In the genomic region with DNA sequence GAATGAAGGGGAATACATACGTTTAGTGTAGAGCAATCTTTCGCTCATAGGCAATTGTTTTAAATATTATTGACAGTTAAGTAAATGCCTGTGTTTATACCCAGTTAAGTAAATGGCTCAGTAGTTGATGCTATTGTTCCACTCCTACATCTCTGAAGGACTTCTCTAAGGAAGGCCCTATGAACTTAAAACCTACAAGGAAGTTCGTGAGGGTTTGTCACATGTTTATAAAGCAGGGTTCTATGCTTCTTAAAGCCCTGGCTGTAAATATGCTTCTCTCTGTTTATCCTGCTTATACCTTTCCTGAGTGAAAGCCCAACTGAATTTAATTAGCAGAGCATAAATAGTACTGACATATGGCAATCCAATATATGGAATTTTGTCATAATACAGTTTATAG, we compare ENCODE assay signal across 28 cellular contexts.
DNase-seq lines count a peak whose midpoint lies in the region; ATAC-seq, FAIRE-seq and TF ChIP-seq lines count a peak whose summit lies in the region.
"Had no signal": no experiment of that assay in that cellular context is flagged by ENCODE, and none has a peak within 500 bp of the region (broad histone marks: within the 10 kb centered on the region; RNA-seq: fewer than 3 reads in every experiment).

No MANE protein-coding gene starts in this region.

- H3K36me3 ChIP-seq in OCI-LY3 (replicated peaks; ENCODE audit: low read depth, low read length) (no peaks in the 10 kb centered on the region), subcutaneous abdominal adipose tissue (ENCODE audit: control insufficient read depth in 5 of 5, insufficient read depth in 5 of 5, low read length in 5 of 5) (no peaks in the 10 kb centered on the region)
- H3K36me3 ChIP-seq: adrenal gland, breast epithelium, MG63, prostate gland, tibial nerve had no signal

- H3K9ac ChIP-seq in OCI-LY3 (ENCODE audit: low read length) (no peak overlapping the region), subcutaneous abdominal adipose tissue (ENCODE audit: low read length in 5 of 5) (no peak overlapping the region)
- H3K9ac ChIP-seq: GM23248 had no signal

- FAIRE-seq in GM19239 (lab: Jason Lieb, UNC): no peak
- FAIRE-seq: small intestine had no signal

- H2AFZ ChIP-seq in OCI-LY3 (ENCODE audit: low read depth, low read length): 0 out of 2 replicates have a peak overlapping the region, but pooled peaks have one; percentile 88
- H2AFZ ChIP-seq: GM23248 had no signal

- no peak for TF ChIP-seq CTCF in OCI-LY3 (IDR thresholded peaks at IDR 0.05; ENCODE audit: low read depth, low read length)

- H3K9me3 ChIP-seq in OCI-LY3 (ENCODE audit: insufficient read depth, low read length) (no peaks in the 10 kb centered on the region), subcutaneous abdominal adipose tissue (ENCODE audit: control insufficient read depth in 5 of 5, low read length in 5 of 5) (no peaks in the 10 kb centered on the region)
- H3K9me3 ChIP-seq: adrenal gland, breast epithelium, Caco-2, MG63, prostate gland, tibial nerve had no signal

- H4K20me1 ChIP-seq in OCI-LY3 (ENCODE audit: insufficient read depth, low read length): no peaks in the 10 kb centered on the region

- peak overlapping the region; percentile 70 for H3K4me2 ChIP-seq in OCI-LY3 (ENCODE audit: low read length)

- H3K27ac ChIP-seq in OCI-LY3 (ENCODE audit: low read length) (peak overlapping the region; percentile 56), subcutaneous abdominal adipose tissue (ENCODE audit: low read depth, low read length) (peak overlapping the region; percentile 18)
- H3K27ac ChIP-seq: 22Rv1, breast epithelium, GM23248, prostate gland had no signal

- peaks cover 35% of the 10 kb centered on the region for H3K4me1 ChIP-seq in OCI-LY3 (ENCODE audit: low read length)
- peaks cover 0 to 10% (median 4%) of the 10 kb centered on the region in 5 donors for H3K4me1 ChIP-seq in subcutaneous abdominal adipose tissue (ENCODE audit: control insufficient read depth in 5 of 5, insufficient read depth in 5 of 5, low read length in 5 of 5)
- H3K4me1 ChIP-seq: adrenal gland, breast epithelium, Caco-2, prostate gland, tibial nerve had no signal

- no peak overlapping the region for H3K4me3 ChIP-seq in OCI-LY3 (ENCODE audit: low read length)
- H3K4me3 ChIP-seq in subcutaneous abdominal adipose tissue (ENCODE audit: low read depth in 1 of 5, low read length in 5 of 5): no peak overlapping the region
- H3K4me3 ChIP-seq: adrenal gland, breast epithelium, GM23248, MG63, prostate gland, tibial nerve had no signal

- ATAC-seq in left lobe of liver (peak; percentile 15), SK-N-SH treated with all-trans-retinoic acid at 6 μM for 48 hours (no peak)
- ATAC-seq: activated CD8-positive, alpha-beta T cell treated with anti-CD3 and anti-CD28 coated beads, Interleukin-2, amount 10 ng/mL, durations not matched to agents 7 days and 5 days; T-cell had no signal

- DNase-seq in NCI-H1694 treated with DMSO at 0.1 percent for 48 hours (lab: John Stamatoyannopoulos, UW) (peak; percentile 12), NCI-H1694 (lab: John Stamatoyannopoulos, UW) (no peak), left lobe of liver (ENCODE audit: low spot score) (no peak), GM19239 (ENCODE audit: insufficient read length, low spot score) (no peak)
- no peak for DNase-seq in stimulated activated naive CD4-positive, alpha-beta T cell treated with Interleukin-2 at 50 U/mL for 16 hours (lab: John Stamatoyannopoulos, UW)
- DNase-seq: activated CD4-positive, CD25-positive, alpha-beta regulatory T cell treated with anti-CD3 and anti-CD28 coated beads, Interleukin-2, amount 50 U/mL, for 72 hours; activated CD8-positive, alpha-beta T cell treated with anti-CD3 and anti-CD28 coated beads, Interleukin-2, amount 10 ng/mL, durations not matched to agents 7 days and 5 days; activated naive CD4-positive, alpha-beta T cell; activated T-cell treated with anti-CD3 and anti-CD28 coated beads, Interleukin-2, amount 50 U/mL, for 1 hour; Caco-2; cortex of kidney; DND-41; NCI-H2227 treated with DMSO at 0.1 percent for 48 hours; NCI-H774; SHP77 treated with DMSO at 0.1 percent for 48 hours; small intestine; stimulated activated naive B cell treated with anti-CD40 and anti-IgM and Interleukin-4, amounts not matched to agents 10 μg/mL and 1 μg/mL and 100 μg/mL, for 72 hours had no signal

- H3K27me3 ChIP-seq in OCI-LY3 (ENCODE audit: low read depth, low read length) (no peaks in the 10 kb centered on the region), subcutaneous abdominal adipose tissue (ENCODE audit: control insufficient read depth in 5 of 5, insufficient read depth in 4 of 5, low read length in 5 of 5) (no peaks in the 10 kb centered on the region)
- H3K27me3 ChIP-seq: adrenal gland, breast epithelium, MG63, tibial nerve had no signal

- H3K79me2 ChIP-seq in OCI-LY3 (ENCODE audit: low read length): no peaks in the 10 kb centered on the region

TF ChIP-seq in SK-N-SH treated with all-trans-retinoic acid at 6 μM for 48 hours, 23 proteins besides CTCF, POLR2A, EP300 and RAD21:
- TF ChIP-seq GLIS3 (CRISPR knock-in tag; IDR thresholded peaks at IDR 0.05): no peak
- TF ChIP-seq TCF4 (CRISPR knock-in tag; IDR thresholded peaks at IDR 0.05; ENCODE audit: borderline replicate concordance): no peak
- TF ChIP-seq ZFP30 (CRISPR knock-in tag; IDR thresholded peaks at IDR 0.05): no peak
- TF ChIP-seq SNAI2 (CRISPR knock-in tag; IDR thresholded peaks at IDR 0.05): no peak
- TF ChIP-seq ISL1 (CRISPR knock-in tag; IDR thresholded peaks at IDR 0.05): no peak
- TF ChIP-seq ZNF565 (CRISPR knock-in tag; conservative IDR thresholded peaks at IDR 0.05; ENCODE audit: low read depth): no peak
- TF ChIP-seq OSR1 (CRISPR knock-in tag; IDR thresholded peaks at IDR 0.05): no peak
- TF ChIP-seq CSRNP3 (CRISPR knock-in tag; IDR thresholded peaks at IDR 0.05): no peak
- no peak for TF ChIP-seq BACH2 (CRISPR knock-in tag; IDR thresholded peaks at IDR 0.05; ENCODE audit: borderline replicate concordance)
- no peak for TF ChIP-seq ZFP3 (CRISPR knock-in tag; IDR thresholded peaks at IDR 0.05)
- no peak for TF ChIP-seq TOX (CRISPR knock-in tag; IDR thresholded peaks at IDR 0.05; ENCODE audit: borderline replicate concordance)
- TF ChIP-seq ESRRG (CRISPR knock-in tag; IDR thresholded peaks at IDR 0.05): no peak
- no peak for TF ChIP-seq RARB (CRISPR knock-in tag; IDR thresholded peaks at IDR 0.05)
- TF ChIP-seq PPARA (CRISPR knock-in tag; IDR thresholded peaks at IDR 0.05; ENCODE audit: borderline replicate concordance): no peak
- TF ChIP-seq CSDC2 (CRISPR knock-in tag; IDR thresholded peaks at IDR 0.05): no peak
- no peak for TF ChIP-seq ARNTL (CRISPR knock-in tag; IDR thresholded peaks at IDR 0.05; ENCODE audit: borderline replicate concordance, low read depth)
- TF ChIP-seq ZNF8 (CRISPR knock-in tag; IDR thresholded peaks at IDR 0.05): no peak
- no peak for TF ChIP-seq CREB5 (CRISPR knock-in tag; IDR thresholded peaks at IDR 0.05; ENCODE audit: low read depth)
- no peak for TF ChIP-seq ZC3H10 (CRISPR knock-in tag; IDR thresholded peaks at IDR 0.05)
